ENCODE assay signal across 8 cellular contexts in genomic region chr9:137241490-137242328, GRCh38. TPM values are rescaled to one million over a fixed set of nuclear protein-coding genes. Genes with fewer than 3 reads are reported as not detected.
DNase-seq lines count a peak whose midpoint lies in the region; ATAC-seq and TF ChIP-seq lines count a peak whose summit lies in the region.

No MANE protein-coding gene starts in this region.

- H3K9me3 ChIP-seq in WERI-Rb-1 (ENCODE audit: severe bottlenecking): no peaks in the 10 kb centered on the region
- H3K9me3 ChIP-seq in mammary epithelial cell (replicated peaks; ENCODE audit: insufficient read depth, low read length): no peaks in the 10 kb centered on the region

- peak overlapping the region; percentile 79 for H3K4me3 ChIP-seq in WERI-Rb-1 (ENCODE audit: low read depth, low read length)
- H3K4me3 ChIP-seq in mammary epithelial cell (replicated peaks in 1 of 3; ENCODE audit: insufficient read depth in 1 of 3, low read depth in 2 of 3, low read length in 3 of 3): peak overlapping the region; percentile 82 to 88 (median 86)

- peak overlapping the region; percentile 84 for H3K9ac ChIP-seq in mammary epithelial cell (ENCODE audit: insufficient read depth, low read length)

- DNase-seq in WERI-Rb-1 (peak; percentile 91), mammary epithelial cell (peak; percentile 69), kidney tubule cell (ENCODE audit: low spot score) (peak; percentile 71), NCI-H2107 treated with DMSO at 0.1 percent for 48 hours (lab: John Stamatoyannopoulos, UW; ENCODE audit: unreplicated experiment) (no peak), hippocampal formation (lab: John Stamatoyannopoulos, UW) (no peak)
- peak; percentile 74 for DNase-seq in stimulated activated CD4-positive, alpha-beta T cell treated with anti-CD3 and anti-CD28 coated beads, Interleukin-4, amount 100 ng/mL, for 1 hour

- H3K27ac ChIP-seq in WERI-Rb-1 (peak overlapping the region; percentile 90), mammary epithelial cell (ENCODE audit: insufficient read depth, low read depth, low read length) (peak overlapping the region; percentile 71)

- TSS peak; percentile 54 for BruUV-seq in mammary epithelial cell (replicated peaks; lab: Mats Ljungman, UMichigan)

- intact Hi-C loops in mammary epithelial cell (cut with micrococcal nuclease): no loop called here

- in situ Hi-C loops in mammary epithelial cell (cut with MboI; ENCODE audit: low sequenced_read_pairs in 2 of 2): no loop called here

- TF ChIP-seq CTCF in WERI-Rb-1 (IDR thresholded peaks at IDR 0.05; ENCODE audit: low read depth, low read length) (no peak), mammary epithelial cell (conservative IDR thresholded peaks at IDR 0.05 in 1 of 2, IDR thresholded peaks at IDR 0.05 in 1 of 2; ENCODE audit: extremely low read depth in 1 of 2, insufficient read depth in 1 of 2, low read depth in 1 of 2, low read length in 2 of 2) (no peak)

- WGBS in mammary epithelial cell (ENCODE audit: low coverage, missing lambda C conversion rate): 0% methylated on average over 18 of the region's 84 CpGs

- CTCF ChIA-PET in mammary epithelial cell (lab: Charles Lee; ENCODE audit: low non-redundant PET): interaction anchor here (0.6 kb wide), 2 partner anchors 53 to 181 kb away, joined by 4 to 5 read pairs; no protein-coding TSS in a partner anchor

- no peaks in the 10 kb centered on the region for H3K27me3 ChIP-seq in WERI-Rb-1 (ENCODE audit: insufficient read depth, low read depth, severe bottlenecking)
- no peaks in the 10 kb centered on the region for H3K27me3 ChIP-seq in mammary epithelial cell (ENCODE audit: insufficient read depth, low read length)

- ATAC-seq in GM18861 (IDR thresholded peaks at IDR 0.05; ENCODE audit: unreplicated experiment): peak; percentile 1
- peak; percentile 7 for ATAC-seq in HG03432 (IDR thresholded peaks at IDR 0.05; ENCODE audit: unreplicated experiment)

- H3K79me2 ChIP-seq in mammary epithelial cell (ENCODE audit: insufficient read depth, low read length): peaks cover 44% of the 10 kb centered on the region

- H3K4me2 ChIP-seq in mammary epithelial cell (ENCODE audit: insufficient read depth, low read depth, low read length): peak overlapping the region; percentile 74

- no peak overlapping the region for H2AFZ ChIP-seq in mammary epithelial cell (ENCODE audit: low read depth, low read length)

- H4K20me1 ChIP-seq in mammary epithelial cell (ENCODE audit: insufficient read depth, low read length): peaks cover 14% of the 10 kb centered on the region

- H3K4me1 ChIP-seq in mammary epithelial cell (ENCODE audit: insufficient read depth, low read length): peaks cover 32% of the 10 kb centered on the region

- dilution Hi-C loops in mammary epithelial cell (cut with HindIII; ENCODE audit: low sequenced_read_pairs): no loop called here

- H3K36me3 ChIP-seq in WERI-Rb-1 (peaks cover 23% of the 10 kb centered on the region), mammary epithelial cell (ENCODE audit: insufficient read depth, low read length) (peaks cover 17% of the 10 kb centered on the region)

RNA-seq across cellular contexts. Expression of gene TUBB4B, which starts 0.6 kb away (rescaled TPM):
- total RNA-seq in mammary epithelial cell: 100 to 1,000 TPM; 177 to 464 TPM
- polyA plus RNA-seq in mammary epithelial cell: 853 TPM
- 613 TPM for polyA minus RNA-seq in mammary epithelial cell

RNA-seq across cellular contexts. Expression of gene STPG3, which starts 9.4 kb away (rescaled TPM):
- total RNA-seq in mammary epithelial cell: not detected
- not detected for polyA plus RNA-seq in mammary epithelial cell
- not detected for polyA minus RNA-seq in mammary epithelial cell

RNA-seq across cellular contexts. Expression of gene SLC34A3, which starts 11.0 kb away (rescaled TPM):
- total RNA-seq in mammary epithelial cell: not detected
- not detected for polyA plus RNA-seq in mammary epithelial cell
- not detected for polyA minus RNA-seq in mammary epithelial cell

RNA-seq across cellular contexts. Expression of gene NELFB, which starts 13.4 kb away (rescaled TPM):
- total RNA-seq in mammary epithelial cell: 10 to 100 TPM; 39.5 to 54.9 TPM
- polyA plus RNA-seq in mammary epithelial cell: 44.4 TPM
- polyA minus RNA-seq in mammary epithelial cell: 37.9 TPM

RNA-seq across cellular contexts. Expression of gene RNF224, which starts 14.4 kb away (rescaled TPM):
- under 1 TPM in 1 of 2 donors, not detected in 1; 0.28 TPM for total RNA-seq in mammary epithelial cell
- polyA plus RNA-seq in mammary epithelial cell: 0.02 TPM
- not detected for polyA minus RNA-seq in mammary epithelial cell

Comparison
In these comparisons a context has a peak if more than half of its experiments do, and no peak if none do; other contexts are left out.
1. DNase-seq: peak in WERI-Rb-1 (single experiment), mammary epithelial cell (single experiment), kidney tubule cell (single experiment) and stimulated activated CD4-positive, alpha-beta T cell treated with anti-CD3 and anti-CD28 coated beads, Interleukin-4, amount 100 ng/mL, for 1 hour (single experiment); none in NCI-H2107 treated with DMSO at 0.1 percent for 48 hours (single experiment) and hippocampal formation (0 of 2).